8 cellular contexts compared by ENCODE assay signal in the genomic region with DNA sequence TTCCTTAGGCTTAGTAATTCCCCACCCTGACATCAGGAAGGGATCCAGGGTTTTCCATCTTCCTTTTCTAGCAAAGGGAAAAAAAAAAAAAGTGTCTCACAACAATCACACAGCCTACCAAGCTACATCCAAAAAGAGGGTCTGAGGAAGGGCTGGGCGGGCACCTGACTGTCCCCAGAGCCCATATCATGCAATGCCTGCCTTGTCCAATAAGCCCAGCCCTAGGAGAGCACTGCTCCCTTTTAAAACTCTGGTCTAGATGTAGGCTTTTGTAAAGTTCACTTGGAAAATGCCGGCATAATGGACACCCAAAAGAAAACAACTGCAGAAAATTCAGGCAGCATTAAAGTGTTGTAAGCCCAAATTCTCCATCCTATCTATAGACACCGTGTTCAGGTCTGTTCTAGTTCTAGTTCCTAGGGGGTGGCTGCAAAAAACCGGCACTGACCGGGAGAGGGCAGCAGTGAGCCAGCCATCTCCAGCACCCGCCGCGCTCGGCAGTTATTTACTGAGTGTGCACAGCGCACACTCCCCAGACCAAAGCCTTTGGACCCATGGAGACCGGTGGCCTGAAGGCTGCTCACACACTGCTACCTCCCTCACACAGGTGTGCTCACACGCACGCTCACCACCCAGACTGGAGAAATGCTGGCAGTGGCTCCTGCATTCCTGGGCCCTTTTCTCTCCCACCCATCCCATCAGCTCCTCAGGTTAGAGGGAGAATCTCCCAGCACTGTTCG. TPM values are rescaled to one million over a fixed set of nuclear protein-coding genes. Genes with fewer than 3 reads are reported as not detected.
A peak's percentile ranks its signal among the peaks of the same experiment; 100 is the strongest.
DNase-seq lines count a peak whose midpoint lies in the region; ATAC-seq and TF ChIP-seq lines count a peak whose summit lies in the region.

No MANE protein-coding gene starts in this region.

- peaks cover 92% of the 10 kb centered on the region for H3K36me3 Mint-ChIP-seq in Caco-2 (ENCODE audit: insufficient read depth, unreplicated experiment)
- no peaks in the 10 kb centered on the region for H3K36me3 Mint-ChIP-seq in activated T-helper 17 cell treated with anti-CD3 and anti-CD28 coated beads, Interleukin-2, amount 50 U/mL, for 72 hours (ENCODE audit: low read depth)

- BruUV-seq in Caco-2 (replicated peaks; lab: Mats Ljungman, UMichigan): no TSS peak

- H3K4me3 Mint-ChIP-seq in Caco-2 (ENCODE audit: unreplicated experiment): no peak overlapping the region
- peak overlapping the region; percentile 32 for H3K4me3 Mint-ChIP-seq in activated T-helper 17 cell treated with anti-CD3 and anti-CD28 coated beads, Interleukin-2, amount 50 U/mL, for 72 hours

- peak; percentile 61 for ATAC-seq in GM21390 (IDR thresholded peaks at IDR 0.05; ENCODE audit: unreplicated experiment)
- peak; percentile 79 for ATAC-seq in RWPE2 (ENCODE audit: low read depth)
- peak; percentile 86 for ATAC-seq in activated T-helper 17 cell treated with anti-CD3 and anti-CD28 coated beads, Interleukin-2, amount 50 U/mL, for 72 hours (replicated peaks)

- no peaks in the 10 kb centered on the region for H3K9me3 ChIP-seq in Caco-2
- no peaks in the 10 kb centered on the region for H3K9me3 ChIP-seq in RWPE2 (ENCODE audit: severe bottlenecking)

- H3K27ac Mint-ChIP-seq in Caco-2 (ENCODE audit: unreplicated experiment): peak overlapping the region; percentile 27
- no peak overlapping the region for H3K27ac Mint-ChIP-seq in activated T-helper 17 cell treated with anti-CD3 and anti-CD28 coated beads, Interleukin-2, amount 50 U/mL, for 72 hours

- intact Hi-C loops in Caco-2 (cut with micrococcal nuclease; ENCODE audit: unreplicated experiment): loop anchor here (1.0 to 5.0 kb wide), 2 partner anchors 147 to 630 kb away; no protein-coding TSS in a partner anchor

- POLR2A ChIA-PET in Caco-2 (lab: Charles Lee): no interaction called here

- TF ChIP-seq CTCF in Caco-2 (IDR thresholded peaks at IDR 0.05; ENCODE audit: insufficient read depth in 1 of 2, low read depth in 1 of 2, low read length in 1 of 2, severe bottlenecking in 1 of 2, unreplicated experiment in 1 of 2): peak; percentile 79 to 94
- TF ChIP-seq CTCF in RWPE2 (IDR thresholded peaks at IDR 0.05; ENCODE audit: poor library complexity, severe bottlenecking): peak; percentile 94
- TF ChIP-seq CTCF in foreskin fibroblast (IDR thresholded peaks at IDR 0.05; ENCODE audit: low read depth, low read length): peak; percentile 93

- H3K4me1 ChIP-seq in Caco-2 (0 out of 2 replicates have a peak, but pooled peaks cover 3% of the 10 kb centered on the region), RWPE2 (ENCODE audit: insufficient read depth, poor library complexity, severe bottlenecking) (no peaks in the 10 kb centered on the region)

- no peaks in the 10 kb centered on the region for H3K9me3 Mint-ChIP-seq in Caco-2 (ENCODE audit: unreplicated experiment)
- no peaks in the 10 kb centered on the region for H3K9me3 Mint-ChIP-seq in activated T-helper 17 cell treated with anti-CD3 and anti-CD28 coated beads, Interleukin-2, amount 50 U/mL, for 72 hours

- no peaks in the 10 kb centered on the region for H3K27me3 Mint-ChIP-seq in Caco-2 (ENCODE audit: insufficient read depth, unreplicated experiment)
- peaks cover 3% of the 10 kb centered on the region for H3K27me3 Mint-ChIP-seq in activated T-helper 17 cell treated with anti-CD3 and anti-CD28 coated beads, Interleukin-2, amount 50 U/mL, for 72 hours

- no peak overlapping the region for H3K4me3 ChIP-seq in Caco-2 (ENCODE audit: low read depth, low read length)
- H3K4me3 ChIP-seq in RWPE2 (ENCODE audit: severe bottlenecking): no peak overlapping the region
- H3K4me3 ChIP-seq in foreskin fibroblast (ENCODE audit: low read depth in 1 of 2, low read length in 2 of 2): no peak overlapping the region

- peaks cover 30% of the 10 kb centered on the region for H3K4me1 Mint-ChIP-seq in Caco-2 (ENCODE audit: low read depth, unreplicated experiment)
- peaks cover 21% of the 10 kb centered on the region for H3K4me1 Mint-ChIP-seq in activated T-helper 17 cell treated with anti-CD3 and anti-CD28 coated beads, Interleukin-2, amount 50 U/mL, for 72 hours

- H3K36me3 ChIP-seq in Caco-2 (ENCODE audit: control insufficient read depth, insufficient read depth, low read length): peaks cover 4% of the 10 kb centered on the region
- H3K36me3 ChIP-seq in RWPE2 (ENCODE audit: low read depth): no peaks in the 10 kb centered on the region

- H3K27me3 ChIP-seq in Caco-2 (replicated peaks; ENCODE audit: control insufficient read depth, insufficient read depth, low read length): no peaks in the 10 kb centered on the region
- H3K27me3 ChIP-seq in RWPE2 (ENCODE audit: insufficient read depth, poor library complexity, severe bottlenecking): no peaks in the 10 kb centered on the region

- CTCF ChIA-PET in Caco-2 (lab: Charles Lee): interaction anchor here (0.5 to 1.2 kb wide), 5 partner anchors 15 to 147 kb away, joined by 3 to 4 read pairs (median 3); no protein-coding TSS in a partner anchor

- no peak overlapping the region for H3K27ac ChIP-seq in RWPE2 (ENCODE audit: poor library complexity, severe bottlenecking)

- DNase-seq in Caco-2 (peak; percentile 77 to 84), LHCN-M2 (ENCODE audit: low read depth) (peak; percentile 62), RWPE2 (ENCODE audit: low spot score) (no peak), foreskin fibroblast (peak; percentile 46 to 86), occipital lobe (lab: John Stamatoyannopoulos, UW) (peak; percentile 73), superior temporal gyrus (ENCODE audit: extremely low spot score) (peak; percentile 93)

RNA-seq across cellular contexts. Expression of a gene that starts 48.7 kb away (rescaled TPM):
- total RNA-seq in Caco-2 (2022) (243 and 278 TPM in 2 replicates), LHCN-M2 (2014; rRNA removed) (2.2 and 3.1 TPM in 2 replicates), occipital lobe (11.1 TPM)
- 21.8 TPM for polyA plus RNA-seq in LHCN-M2 (2012)
- total RNA-seq in activated T-helper 17 cell treated with anti-CD3 and anti-CD28 coated beads, Interleukin-2, amount 50 U/mL, for 72 hours: 1 to 10 TPM in 1 of 2 donors, under 1 TPM in 1; 0.40 to 1.8 TPM

Comparison
In these comparisons a context has a peak if more than half of its experiments do, and no peak if none do; other contexts are left out.
1. RNA of a gene that starts 48.7 kb away (total RNA-seq): 243 to 278 TPM in Caco-2; 11.1 TPM in occipital lobe (single experiment), 2.2 to 3.1 TPM in LHCN-M2 and 0.40 to 1.8 TPM in activated T-helper 17 cell treated with anti-CD3 and anti-CD28 coated beads, Interleukin-2, amount 50 U/mL, for 72 hours; every median in the first group is over 10 times any median in the second.
2. Peak in every context shown above with its lines, with median percentiles within 50 percentile points of each other: CTCF ChIP-seq and ATAC-seq.